Comparison of ENCODE assay signal across 8 cellular contexts in genomic region chr1:248873993-248874671, GRCh38. TPM values are rescaled to one million over a fixed set of nuclear protein-coding genes. Genes with fewer than 3 reads are reported as not detected.
DNase-seq lines count a peak whose midpoint lies in the region; FAIRE-seq lines count a peak whose summit lies in the region.

No MANE protein-coding gene starts in this region.

- peaks cover 0 to 6% (median 0%) of the 10 kb centered on the region in 5 donors for H3K9me3 ChIP-seq in subcutaneous abdominal adipose tissue (ENCODE audit: control insufficient read depth in 5 of 5, low read length in 5 of 5)

- peak; percentile 84 for DNase-seq in DMS114 treated with DMSO at 0.1 percent for 48 hours (lab: John Stamatoyannopoulos, UW; ENCODE audit: unreplicated experiment)
- peak; percentile 87 for DNase-seq in H4 (ENCODE audit: low spot score)
- peak; percentile 82 for DNase-seq in LoVo (ENCODE audit: low spot score)
- peak; percentile 94 for DNase-seq in SHP77 treated with DMSO at 0.1 percent for 48 hours (lab: John Stamatoyannopoulos, UW)
- DNase-seq in activated gamma-delta T cell (lab: John Stamatoyannopoulos, UW) = peak; percentile 72
- peak; percentile 48 to 52 for DNase-seq in frontal cortex (ENCODE audit: low spot score in 2 of 2)
- peak in 42 of 56 donors; percentile 39 to 93 (median 81) for DNase-seq in nucleus accumbens (lab: John Stamatoyannopoulos, UW)

- no peak for FAIRE-seq in frontal cortex (lab: Jason Lieb, UNC)

- peaks cover 0 to 3% (median 0%) of the 10 kb centered on the region in 5 donors for H3K36me3 ChIP-seq in subcutaneous abdominal adipose tissue (ENCODE audit: control insufficient read depth in 5 of 5, insufficient read depth in 5 of 5, low read length in 5 of 5)

- peak overlapping the region in 4 of 5 donors; percentile 76 to 100 (median 90) for H3K9ac ChIP-seq in subcutaneous abdominal adipose tissue (ENCODE audit: low read length in 5 of 5)

- H3K27ac ChIP-seq in subcutaneous abdominal adipose tissue (ENCODE audit: low read depth, low read length) = peak overlapping the region; percentile 90

- peak overlapping the region; percentile 72 to 97 (median 88) for H3K4me3 ChIP-seq in subcutaneous abdominal adipose tissue (ENCODE audit: low read depth in 1 of 5, low read length in 5 of 5)

- peaks cover 0 to 9% (median 0%) of the 10 kb centered on the region in 5 donors for H3K27me3 ChIP-seq in subcutaneous abdominal adipose tissue (ENCODE audit: control insufficient read depth in 5 of 5, insufficient read depth in 4 of 5, low read length in 5 of 5)

- peaks cover 7 to 12% (median 10%) of the 10 kb centered on the region in 5 donors for H3K4me1 ChIP-seq in subcutaneous abdominal adipose tissue (ENCODE audit: control insufficient read depth in 5 of 5, insufficient read depth in 5 of 5, low read length in 5 of 5)

RNA-seq across cellular contexts. Expression of gene ZNF692, which starts 15.2 kb away (rescaled TPM):
- 5.2 and 5.3 TPM in 2 replicates for total RNA-seq in H4 (2014; rRNA removed; shearing (Covaris generic))
- 19.6 TPM for total RNA-seq in frontal cortex

RNA-seq across cellular contexts. Expression of gene PGBD2, which starts 31.9 kb away (rescaled TPM):
- total RNA-seq in H4 (2014; rRNA removed; shearing (Covaris generic)) = 8.3 and 9.6 TPM in 2 replicates
- 11.0 TPM for total RNA-seq in frontal cortex

RNA-seq across cellular contexts. Expression of gene ZNF672, which starts 36.1 kb away (rescaled TPM):
- total RNA-seq in H4 (2014; rRNA removed; shearing (Covaris generic)) = 14.4 and 14.7 TPM in 2 replicates
- total RNA-seq in frontal cortex = 14.7 TPM

RNA-seq across cellular contexts. Expression of gene SH3BP5L, which starts 48.4 kb away (rescaled TPM):
- total RNA-seq in H4 (2014; rRNA removed; shearing (Covaris generic)) = 9.1 and 10.0 TPM in 2 replicates
- total RNA-seq in frontal cortex = 31.4 TPM

Comparison
In these comparisons a context has a peak if more than half of its experiments do, and no peak if none do; other contexts are left out.
1. Peak in every context shown above with its lines: DNase-seq, H3K4me3 ChIP-seq and H3K27ac ChIP-seq.